ENCODE assay signal across 8 cellular contexts in genomic region chr5:66440202-66440680, GRCh38.
DNase-seq lines count a peak whose midpoint lies in the region; ATAC-seq, FAIRE-seq and TF ChIP-seq lines count a peak whose summit lies in the region.

No MANE protein-coding gene starts in this region.

- peak; percentile 86 for ATAC-seq in GM19351 (IDR thresholded peaks at IDR 0.05; ENCODE audit: unreplicated experiment)
- peak; percentile 76 for ATAC-seq in HG03432 (IDR thresholded peaks at IDR 0.05; ENCODE audit: unreplicated experiment)

- no peak overlapping the region for H3K4me3 ChIP-seq in choroid plexus epithelial cell (ENCODE audit: low read depth, low read length)

- peak; percentile 17 for DNase-seq in choroid plexus epithelial cell (ENCODE audit: low read depth)
- DNase-seq in stimulated activated CD4-positive, alpha-beta T cell treated with anti-CD3 and anti-CD28 coated beads, Interleukin-15, amount 100 ng/mL, for 24 hours: peak; percentile 47
- no peak for DNase-seq in effector CD8-positive, alpha-beta T cell (lab: John Stamatoyannopoulos, UW)
- no peak for DNase-seq in RPMI8226
- no peak for DNase-seq in T1000 (lab: John Stamatoyannopoulos, UW)
- no peak for DNase-seq in GM19239 (ENCODE audit: insufficient read length, low spot score)

- FAIRE-seq in GM19239 (lab: Jason Lieb, UNC): no peak

- TF ChIP-seq CTCF in choroid plexus epithelial cell (conservative IDR thresholded peaks at IDR 0.05; ENCODE audit: low read depth, low read length): no peak

Comparison
In these comparisons a context has a peak if more than half of its experiments do, and no peak if none do; other contexts are left out.
1. DNase-seq: peak in choroid plexus epithelial cell (single experiment) and stimulated activated CD4-positive, alpha-beta T cell treated with anti-CD3 and anti-CD28 coated beads, Interleukin-15, amount 100 ng/mL, for 24 hours (single experiment); none in effector CD8-positive, alpha-beta T cell (single experiment), RPMI8226 (single experiment), T1000 (single experiment) and GM19239 (single experiment).